In the genomic region with DNA sequence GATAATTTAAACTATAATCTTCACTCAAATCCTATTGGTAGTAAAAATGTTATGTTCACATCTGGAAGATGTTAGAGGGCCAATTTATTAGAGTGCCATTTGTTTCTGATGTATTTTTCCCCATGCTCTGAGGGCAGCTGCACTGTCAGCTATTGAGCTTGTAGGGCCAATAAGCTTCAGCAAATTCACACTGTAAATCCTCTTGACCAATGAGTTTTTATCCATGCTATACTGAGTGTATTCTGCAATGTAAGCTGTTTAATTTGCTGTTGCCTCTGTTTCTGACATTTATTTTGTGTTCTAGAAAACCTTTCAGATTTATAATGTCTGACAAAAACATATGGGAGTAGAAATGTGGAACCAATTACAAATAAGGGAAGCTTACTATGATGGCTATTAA, we compare ENCODE assay signal across 2 cellular contexts.
TF ChIP-seq lines count a peak whose summit lies in the region.

No MANE protein-coding gene starts in this region.

TF ChIP-seq in SK-N-SH treated with all-trans-retinoic acid at 6 μM for 48 hours, 23 proteins besides CTCF, POLR2A, EP300 and RAD21:
- TF ChIP-seq RARB (CRISPR knock-in tag; IDR thresholded peaks at IDR 0.05) (no peak), TOX (CRISPR knock-in tag; IDR thresholded peaks at IDR 0.05; ENCODE audit: borderline replicate concordance) (no peak), ISL1 (CRISPR knock-in tag; IDR thresholded peaks at IDR 0.05) (no peak), ARNTL (CRISPR knock-in tag; IDR thresholded peaks at IDR 0.05; ENCODE audit: borderline replicate concordance, low read depth) (no peak), ZNF8 (CRISPR knock-in tag; IDR thresholded peaks at IDR 0.05) (no peak), ZFP3 (CRISPR knock-in tag; IDR thresholded peaks at IDR 0.05) (no peak), ZC3H10 (CRISPR knock-in tag; IDR thresholded peaks at IDR 0.05) (no peak), BACH2 (CRISPR knock-in tag; IDR thresholded peaks at IDR 0.05; ENCODE audit: borderline replicate concordance) (no peak), ZFP30 (CRISPR knock-in tag; IDR thresholded peaks at IDR 0.05) (no peak), GLIS3 (CRISPR knock-in tag; IDR thresholded peaks at IDR 0.05) (no peak), ZNF70 (CRISPR knock-in tag; IDR thresholded peaks at IDR 0.05) (no peak), PPARA (CRISPR knock-in tag; IDR thresholded peaks at IDR 0.05; ENCODE audit: borderline replicate concordance) (no peak)
- TF ChIP-seq, protein P1, sequence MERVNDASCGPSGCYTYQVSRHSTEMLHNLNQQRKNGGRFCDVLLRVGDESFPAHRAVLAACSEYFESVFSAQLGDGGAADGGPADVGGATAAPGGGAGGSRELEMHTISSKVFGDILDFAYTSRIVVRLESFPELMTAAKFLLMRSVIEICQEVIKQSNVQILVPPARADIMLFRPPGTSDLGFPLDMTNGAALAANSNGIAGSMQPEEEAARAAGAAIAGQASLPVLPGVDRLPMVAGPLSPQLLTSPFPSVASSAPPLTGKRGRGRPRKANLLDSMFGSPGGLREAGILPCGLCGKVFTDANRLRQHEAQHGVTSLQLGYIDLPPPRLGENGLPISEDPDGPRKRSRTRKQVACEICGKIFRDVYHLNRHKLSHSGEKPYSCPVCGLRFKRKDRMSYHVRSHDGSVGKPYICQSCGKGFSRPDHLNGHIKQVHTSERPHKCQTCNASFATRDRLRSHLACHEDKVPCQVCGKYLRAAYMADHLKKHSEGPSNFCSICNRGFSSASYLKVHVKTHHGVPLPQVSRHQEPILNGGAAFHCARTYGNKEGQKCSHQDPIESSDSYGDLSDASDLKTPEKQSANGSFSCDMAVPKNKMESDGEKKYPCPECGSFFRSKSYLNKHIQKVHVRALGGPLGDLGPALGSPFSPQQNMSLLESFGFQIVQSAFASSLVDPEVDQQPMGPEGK (CRISPR knock-in tag; IDR thresholded peaks at IDR 0.05; ENCODE audit: borderline replicate concordance), result no peak
- TF ChIP-seq, protein P2, sequence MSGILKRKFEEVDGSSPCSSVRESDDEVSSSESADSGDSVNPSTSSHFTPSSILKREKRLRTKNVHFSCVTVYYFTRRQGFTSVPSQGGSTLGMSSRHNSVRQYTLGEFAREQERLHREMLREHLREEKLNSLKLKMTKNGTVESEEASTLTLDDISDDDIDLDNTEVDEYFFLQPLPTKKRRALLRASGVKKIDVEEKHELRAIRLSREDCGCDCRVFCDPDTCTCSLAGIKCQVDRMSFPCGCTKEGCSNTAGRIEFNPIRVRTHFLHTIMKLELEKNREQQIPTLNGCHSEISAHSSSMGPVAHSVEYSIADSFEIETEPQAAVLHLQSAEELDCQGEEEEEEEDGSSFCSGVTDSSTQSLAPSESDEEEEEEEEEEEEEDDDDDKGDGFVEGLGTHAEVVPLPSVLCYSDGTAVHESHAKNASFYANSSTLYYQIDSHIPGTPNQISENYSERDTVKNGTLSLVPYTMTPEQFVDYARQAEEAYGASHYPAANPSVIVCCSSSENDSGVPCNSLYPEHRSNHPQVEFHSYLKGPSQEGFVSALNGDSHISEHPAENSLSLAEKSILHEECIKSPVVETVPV (CRISPR knock-in tag; IDR thresholded peaks at IDR 0.05), result no peak
- TF ChIP-seq, protein P3, sequence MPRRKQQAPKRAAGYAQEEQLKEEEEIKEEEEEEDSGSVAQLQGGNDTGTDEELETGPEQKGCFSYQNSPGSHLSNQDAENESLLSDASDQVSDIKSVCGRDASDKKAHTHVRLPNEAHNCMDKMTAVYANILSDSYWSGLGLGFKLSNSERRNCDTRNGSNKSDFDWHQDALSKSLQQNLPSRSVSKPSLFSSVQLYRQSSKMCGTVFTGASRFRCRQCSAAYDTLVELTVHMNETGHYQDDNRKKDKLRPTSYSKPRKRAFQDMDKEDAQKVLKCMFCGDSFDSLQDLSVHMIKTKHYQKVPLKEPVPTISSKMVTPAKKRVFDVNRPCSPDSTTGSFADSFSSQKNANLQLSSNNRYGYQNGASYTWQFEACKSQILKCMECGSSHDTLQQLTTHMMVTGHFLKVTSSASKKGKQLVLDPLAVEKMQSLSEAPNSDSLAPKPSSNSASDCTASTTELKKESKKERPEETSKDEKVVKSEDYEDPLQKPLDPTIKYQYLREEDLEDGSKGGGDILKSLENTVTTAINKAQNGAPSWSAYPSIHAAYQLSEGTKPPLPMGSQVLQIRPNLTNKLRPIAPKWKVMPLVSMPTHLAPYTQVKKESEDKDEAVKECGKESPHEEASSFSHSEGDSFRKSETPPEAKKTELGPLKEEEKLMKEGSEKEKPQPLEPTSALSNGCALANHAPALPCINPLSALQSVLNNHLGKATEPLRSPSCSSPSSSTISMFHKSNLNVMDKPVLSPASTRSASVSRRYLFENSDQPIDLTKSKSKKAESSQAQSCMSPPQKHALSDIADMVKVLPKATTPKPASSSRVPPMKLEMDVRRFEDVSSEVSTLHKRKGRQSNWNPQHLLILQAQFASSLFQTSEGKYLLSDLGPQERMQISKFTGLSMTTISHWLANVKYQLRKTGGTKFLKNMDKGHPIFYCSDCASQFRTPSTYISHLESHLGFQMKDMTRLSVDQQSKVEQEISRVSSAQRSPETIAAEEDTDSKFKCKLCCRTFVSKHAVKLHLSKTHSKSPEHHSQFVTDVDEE (CRISPR knock-in tag; IDR thresholded peaks at IDR 0.05), result no peak

TF ChIP-seq in SK-N-SH, 30 proteins besides CTCF, POLR2A, EP300 and RAD21:
- TF ChIP-seq, protein P4, sequence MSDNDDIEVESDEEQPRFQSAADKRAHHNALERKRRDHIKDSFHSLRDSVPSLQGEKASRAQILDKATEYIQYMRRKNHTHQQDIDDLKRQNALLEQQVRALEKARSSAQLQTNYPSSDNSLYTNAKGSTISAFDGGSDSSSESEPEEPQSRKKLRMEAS (IDR thresholded peaks at IDR 0.05; ENCODE audit: low read depth), result no peak
- TF ChIP-seq JUND (IDR thresholded peaks at IDR 0.05) (no peak), TEAD4 (IDR thresholded peaks at IDR 0.05; ENCODE audit: borderline replicate concordance, insufficient read depth) (no peak), MXI1 (IDR thresholded peaks at IDR 0.05; ENCODE audit: low read depth, low read length) (no peak), ELF1 (IDR thresholded peaks at IDR 0.05) (no peak), FOXJ3 (CRISPR knock-in tag; IDR thresholded peaks at IDR 0.05) (no peak), FOXM1 (IDR thresholded peaks at IDR 0.05; ENCODE audit: low read depth) (no peak), EZH2phosphoT487 (IDR thresholded peaks at IDR 0.05; ENCODE audit: borderline replicate concordance, low read depth) (no peak), NFIC (IDR thresholded peaks at IDR 0.05; ENCODE audit: borderline replicate concordance) (no peak), POLR2AphosphoS5 (IDR thresholded peaks at IDR 0.05; ENCODE audit: low read depth, low read length) (no peak), FOSL2 (IDR thresholded peaks at IDR 0.05; ENCODE audit: borderline replicate concordance, low read depth) (no peak), TAF1 (IDR thresholded peaks at IDR 0.05; ENCODE audit: borderline replicate concordance, low read depth, low read length) (no peak), YY1 (IDR thresholded peaks at IDR 0.05; ENCODE audit: low read depth) (no peak)
- TF ChIP-seq, protein P5, sequence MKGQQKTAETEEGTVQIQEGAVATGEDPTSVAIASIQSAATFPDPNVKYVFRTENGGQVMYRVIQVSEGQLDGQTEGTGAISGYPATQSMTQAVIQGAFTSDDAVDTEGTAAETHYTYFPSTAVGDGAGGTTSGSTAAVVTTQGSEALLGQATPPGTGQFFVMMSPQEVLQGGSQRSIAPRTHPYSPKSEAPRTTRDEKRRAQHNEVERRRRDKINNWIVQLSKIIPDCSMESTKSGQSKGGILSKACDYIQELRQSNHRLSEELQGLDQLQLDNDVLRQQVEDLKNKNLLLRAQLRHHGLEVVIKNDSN (IDR thresholded peaks at IDR 0.05; ENCODE audit: borderline replicate concordance, low read depth), result no peak
- TF ChIP-seq, protein P6, sequence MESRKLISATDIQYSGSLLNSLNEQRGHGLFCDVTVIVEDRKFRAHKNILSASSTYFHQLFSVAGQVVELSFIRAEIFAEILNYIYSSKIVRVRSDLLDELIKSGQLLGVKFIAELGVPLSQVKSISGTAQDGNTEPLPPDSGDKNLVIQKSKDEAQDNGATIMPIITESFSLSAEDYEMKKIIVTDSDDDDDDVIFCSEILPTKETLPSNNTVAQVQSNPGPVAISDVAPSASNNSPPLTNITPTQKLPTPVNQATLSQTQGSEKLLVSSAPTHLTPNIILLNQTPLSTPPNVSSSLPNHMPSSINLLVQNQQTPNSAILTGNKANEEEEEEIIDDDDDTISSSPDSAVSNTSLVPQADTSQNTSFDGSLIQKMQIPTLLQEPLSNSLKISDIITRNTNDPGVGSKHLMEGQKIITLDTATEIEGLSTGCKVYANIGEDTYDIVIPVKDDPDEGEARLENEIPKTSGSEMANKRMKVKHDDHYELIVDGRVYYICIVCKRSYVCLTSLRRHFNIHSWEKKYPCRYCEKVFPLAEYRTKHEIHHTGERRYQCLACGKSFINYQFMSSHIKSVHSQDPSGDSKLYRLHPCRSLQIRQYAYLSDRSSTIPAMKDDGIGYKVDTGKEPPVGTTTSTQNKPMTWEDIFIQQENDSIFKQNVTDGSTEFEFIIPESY (IDR thresholded peaks at IDR 0.05; ENCODE audit: borderline replicate concordance, low read depth), result no peak
- TF ChIP-seq, protein P7, sequence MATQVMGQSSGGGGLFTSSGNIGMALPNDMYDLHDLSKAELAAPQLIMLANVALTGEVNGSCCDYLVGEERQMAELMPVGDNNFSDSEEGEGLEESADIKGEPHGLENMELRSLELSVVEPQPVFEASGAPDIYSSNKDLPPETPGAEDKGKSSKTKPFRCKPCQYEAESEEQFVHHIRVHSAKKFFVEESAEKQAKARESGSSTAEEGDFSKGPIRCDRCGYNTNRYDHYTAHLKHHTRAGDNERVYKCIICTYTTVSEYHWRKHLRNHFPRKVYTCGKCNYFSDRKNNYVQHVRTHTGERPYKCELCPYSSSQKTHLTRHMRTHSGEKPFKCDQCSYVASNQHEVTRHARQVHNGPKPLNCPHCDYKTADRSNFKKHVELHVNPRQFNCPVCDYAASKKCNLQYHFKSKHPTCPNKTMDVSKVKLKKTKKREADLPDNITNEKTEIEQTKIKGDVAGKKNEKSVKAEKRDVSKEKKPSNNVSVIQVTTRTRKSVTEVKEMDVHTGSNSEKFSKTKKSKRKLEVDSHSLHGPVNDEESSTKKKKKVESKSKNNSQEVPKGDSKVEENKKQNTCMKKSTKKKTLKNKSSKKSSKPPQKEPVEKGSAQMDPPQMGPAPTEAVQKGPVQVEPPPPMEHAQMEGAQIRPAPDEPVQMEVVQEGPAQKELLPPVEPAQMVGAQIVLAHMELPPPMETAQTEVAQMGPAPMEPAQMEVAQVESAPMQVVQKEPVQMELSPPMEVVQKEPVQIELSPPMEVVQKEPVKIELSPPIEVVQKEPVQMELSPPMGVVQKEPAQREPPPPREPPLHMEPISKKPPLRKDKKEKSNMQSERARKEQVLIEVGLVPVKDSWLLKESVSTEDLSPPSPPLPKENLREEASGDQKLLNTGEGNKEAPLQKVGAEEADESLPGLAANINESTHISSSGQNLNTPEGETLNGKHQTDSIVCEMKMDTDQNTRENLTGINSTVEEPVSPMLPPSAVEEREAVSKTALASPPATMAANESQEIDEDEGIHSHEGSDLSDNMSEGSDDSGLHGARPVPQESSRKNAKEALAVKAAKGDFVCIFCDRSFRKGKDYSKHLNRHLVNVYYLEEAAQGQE (IDR thresholded peaks at IDR 0.05; ENCODE audit: low read depth, low read length), result no peak
